In the genomic region with DNA sequence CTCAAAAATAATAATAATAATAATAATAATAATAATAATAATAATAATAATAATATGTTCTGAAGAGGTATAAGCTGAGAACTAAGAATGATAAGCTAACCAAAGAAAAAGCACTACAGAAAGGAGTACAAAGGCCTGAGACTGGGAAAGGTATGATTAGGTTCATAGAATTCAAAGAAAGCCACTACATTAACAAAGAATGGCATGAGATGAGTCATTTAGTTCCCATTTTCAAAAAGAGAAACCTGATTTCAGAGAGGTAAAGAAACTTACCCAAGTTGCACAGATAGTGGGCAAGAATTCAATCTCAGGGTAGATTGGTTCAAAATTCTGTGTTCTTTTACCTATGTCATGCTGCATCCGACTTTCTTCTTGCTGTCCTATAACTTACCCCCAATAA, we compare ENCODE assay signal across 19 cellular contexts.
"Had no signal": no experiment of that assay in that cellular context is flagged by ENCODE, and none has a peak within 500 bp of the region (broad histone marks: within the 10 kb centered on the region; RNA-seq: fewer than 3 reads in every experiment).

No MANE protein-coding gene starts in this region.

- ATAC-seq: esophagus mucosa; heart left ventricle; mucosa of descending colon; naive thymus-derived CD8-positive, alpha-beta T cell; pancreas; right lobe of liver; stimulated activated memory B cell treated with anti-CD40 and anti-IgM and Interleukin-4, amounts not matched to agents 10 μg/mL and 1 μg/mL and 100 μg/mL, for 72 hours had no signal

- H3K27me3 ChIP-seq: heart left ventricle, neural progenitor cell, pancreas, right lobe of liver, stomach, transverse colon had no signal

- H3K27ac Mint-ChIP-seq: naive thymus-derived CD8-positive, alpha-beta T cell; neural progenitor cell; stimulated activated memory B cell treated with anti-CD40 and anti-IgM and Interleukin-4, amounts not matched to agents 10 μg/mL and 1 μg/mL and 100 μg/mL, for 72 hours had no signal

- H3K27me3 Mint-ChIP-seq: progenitor cell of endocrine pancreas had no signal

- FAIRE-seq: endometrium, frontal cortex, pancreas had no signal

- DNase-seq: effector memory CD4-positive, alpha-beta T cell; heart left ventricle; hippocampal formation; mucosa of descending colon; naive thymus-derived CD8-positive, alpha-beta T cell; nucleus accumbens; pancreas; right lobe of liver; stimulated activated CD4-positive, alpha-beta T cell treated with anti-CD3 and anti-CD28 coated beads, Interleukin-4, amount 100 ng/mL, for 24 hours; stomach; substantia nigra; transverse colon had no signal

- H3K4me3 ChIP-seq: heart left ventricle, mucosa of descending colon, neural progenitor cell, pancreas, right lobe of liver, stomach, thoracic aorta, transverse colon had no signal

- H3K4me3 Mint-ChIP-seq: naive thymus-derived CD8-positive, alpha-beta T cell; neural progenitor cell; stimulated activated memory B cell treated with anti-CD40 and anti-IgM and Interleukin-4, amounts not matched to agents 10 μg/mL and 1 μg/mL and 100 μg/mL, for 72 hours had no signal

- H3K9me3 Mint-ChIP-seq: naive thymus-derived CD8-positive, alpha-beta T cell; stimulated activated memory B cell treated with anti-CD40 and anti-IgM and Interleukin-4, amounts not matched to agents 10 μg/mL and 1 μg/mL and 100 μg/mL, for 72 hours had no signal

- H3K36me3 ChIP-seq: heart left ventricle, neural progenitor cell, pancreas, right lobe of liver, stomach, thoracic aorta, transverse colon had no signal

- H3K4me1 Mint-ChIP-seq: naive thymus-derived CD8-positive, alpha-beta T cell; stimulated activated memory B cell treated with anti-CD40 and anti-IgM and Interleukin-4, amounts not matched to agents 10 μg/mL and 1 μg/mL and 100 μg/mL, for 72 hours had no signal
